In the genomic region with DNA sequence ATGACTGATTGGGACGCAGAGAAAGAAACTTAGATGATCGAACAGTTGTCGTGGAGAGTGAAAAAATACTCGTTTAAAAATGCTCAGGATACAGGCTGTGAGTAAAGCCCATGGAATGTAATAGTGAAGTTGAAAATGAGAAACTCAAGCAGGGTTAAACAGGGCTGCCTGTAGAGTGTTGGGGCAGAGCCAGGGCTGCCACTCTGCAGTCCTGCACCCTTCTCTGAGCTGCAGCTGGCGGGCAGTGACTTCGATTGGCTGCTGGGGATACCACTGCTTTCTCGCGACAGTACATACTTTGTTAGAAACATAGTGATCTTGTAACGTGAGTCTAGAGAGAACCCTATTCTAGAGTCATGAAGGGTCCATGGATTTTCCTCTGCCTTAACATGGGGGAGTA, we compare ENCODE assay signal across 8 cellular contexts.
DNase-seq lines count a peak whose midpoint lies in the region; ATAC-seq and TF ChIP-seq lines count a peak whose summit lies in the region.

No MANE protein-coding gene starts in this region.

- peak; percentile 94 for DNase-seq in astrocyte of the hippocampus (ENCODE audit: low read depth, low spot score)
- DNase-seq in immature natural killer cell: no peak
- DNase-seq in T-cell: no peak
- no peak for DNase-seq in NK-92 treated with Interleukin-12 subunit alpha and Interleukin-12 subunit beta, amount 100 ng/mL, for 24 hours (lab: John Stamatoyannopoulos, UW)
- DNase-seq in NCI-H2171 treated with DMSO at 0.1 percent for 48 hours (lab: John Stamatoyannopoulos, UW): no peak

- H3K36me3 Mint-ChIP-seq in immature natural killer cell: peaks cover 0 to 9% (median 0%) of the 10 kb centered on the region in 3 donors
- H3K36me3 Mint-ChIP-seq in stimulated activated memory B cell treated with anti-CD40 and anti-IgM and Interleukin-4, amounts not matched to agents 10 μg/mL and 1 μg/mL and 100 μg/mL, for 72 hours: peaks cover 30% of the 10 kb centered on the region
- peaks cover 5% of the 10 kb centered on the region for H3K36me3 Mint-ChIP-seq in T-cell

- no peaks in the 10 kb centered on the region for H3K4me1 ChIP-seq in HEK293 (ENCODE audit: control insufficient read depth, insufficient read depth, low read length)

- H3K27me3 Mint-ChIP-seq in immature natural killer cell (ENCODE audit: low read depth in 3 of 3) (peaks cover 0 to 3% (median 0%) of the 10 kb centered on the region in 3 donors), T-cell (no peaks in the 10 kb centered on the region)
- no peaks in the 10 kb centered on the region for H3K27me3 Mint-ChIP-seq in stimulated activated memory B cell treated with anti-CD40 and anti-IgM and Interleukin-4, amounts not matched to agents 10 μg/mL and 1 μg/mL and 100 μg/mL, for 72 hours

- H3K4me3 Mint-ChIP-seq in immature natural killer cell (no peak overlapping the region), T-cell (no peak overlapping the region)
- no peak overlapping the region for H3K4me3 Mint-ChIP-seq in stimulated activated memory B cell treated with anti-CD40 and anti-IgM and Interleukin-4, amounts not matched to agents 10 μg/mL and 1 μg/mL and 100 μg/mL, for 72 hours

- H3K27ac Mint-ChIP-seq in immature natural killer cell (peak overlapping the region in 4 of 6 donors; percentile 9 to 43 (median 28)), T-cell (peak overlapping the region in 1 of 2 donors; percentile 64)
- peak overlapping the region; percentile 48 for H3K27ac Mint-ChIP-seq in stimulated activated memory B cell treated with anti-CD40 and anti-IgM and Interleukin-4, amounts not matched to agents 10 μg/mL and 1 μg/mL and 100 μg/mL, for 72 hours

- no peak overlapping the region for H3K4me3 ChIP-seq in HEK293 (ENCODE audit: low read depth, low read length)

- no peak for ATAC-seq in stimulated activated memory B cell treated with anti-CD40 and anti-IgM and Interleukin-4, amounts not matched to agents 10 μg/mL and 1 μg/mL and 100 μg/mL, for 72 hours
- ATAC-seq in GM19463 (IDR thresholded peaks at IDR 0.05; ENCODE audit: unreplicated experiment) (no peak), T-cell (replicated peaks in 1 of 4) (no peak)

- no peak overlapping the region for H3K27ac ChIP-seq in HEK293 (ENCODE audit: extremely low read depth, low read depth, low read length)

- no peaks in the 10 kb centered on the region for H3K36me3 ChIP-seq in HEK293 (ENCODE audit: control insufficient read depth in 2 of 2, insufficient read depth in 1 of 2, low read length in 2 of 2)

- POLR2A ChIA-PET in HEK293 (lab: Yijun Ruan, JAX) (no interaction called here), T-cell (lab: Charles Lee) (no interaction called here)

- H3K4me1 Mint-ChIP-seq in immature natural killer cell (peaks cover 30 to 89% of the 10 kb centered on the region in 2 donors), T-cell (peaks cover 67 to 83% (median 78%) of the 10 kb centered on the region in 3 donors)
- peaks cover 47% of the 10 kb centered on the region for H3K4me1 Mint-ChIP-seq in stimulated activated memory B cell treated with anti-CD40 and anti-IgM and Interleukin-4, amounts not matched to agents 10 μg/mL and 1 μg/mL and 100 μg/mL, for 72 hours

- no peaks in the 10 kb centered on the region for H3K9me3 Mint-ChIP-seq in immature natural killer cell
- no peaks in the 10 kb centered on the region for H3K9me3 Mint-ChIP-seq in stimulated activated memory B cell treated with anti-CD40 and anti-IgM and Interleukin-4, amounts not matched to agents 10 μg/mL and 1 μg/mL and 100 μg/mL, for 72 hours
- H3K9me3 Mint-ChIP-seq in T-cell: no peaks in the 10 kb centered on the region

- CTCF ChIA-PET in HEK293 (lab: Yijun Ruan, JAX) (interaction anchor here (0.6 to 1.1 kb wide), 4 partner anchors 26 to 1234 kb away, joined by 3 read pairs; no protein-coding TSS in a partner anchor), T-cell (lab: Charles Lee) (interaction anchor here (1.4 to 2.9 kb wide), 4 partner anchors 8 to 143 kb away, joined by 3 to 10 read pairs (median 5); no protein-coding TSS in a partner anchor)

- no peak for TF ChIP-seq CTCF in HEK293 (tag by site-specific recombination; IDR thresholded peaks at IDR 0.05)

- no peaks in the 10 kb centered on the region for H3K9me3 ChIP-seq in HEK293 (ENCODE audit: control insufficient read depth, insufficient read depth, low read depth, low read length)

TF ChIP-seq in HEK293, 187 proteins besides CTCF, POLR2A, EP300 and RAD21:
- TF ChIP-seq ZNF155 (tag by site-specific recombination; IDR thresholded peaks at IDR 0.05) (no peak), ZNF843 (tag by site-specific recombination; IDR thresholded peaks at IDR 0.05) (no peak), ZNF302 (tag by site-specific recombination; IDR thresholded peaks at IDR 0.05; ENCODE audit: low read depth) (no peak), MZF1 (tag by site-specific recombination; IDR thresholded peaks at IDR 0.05; ENCODE audit: borderline replicate concordance) (no peak), PRDM1 (tag by site-specific recombination; IDR thresholded peaks at IDR 0.05) (peak; percentile 59; the same call in 1 of the 2 replicates), ZIC2 (tag by site-specific recombination; IDR thresholded peaks at IDR 0.05) (peak; percentile 21; the same call in 1 of the 2 replicates), GLI4 (tag by site-specific recombination; IDR thresholded peaks at IDR 0.05) (no peak), ZNF354C (tag by site-specific recombination; IDR thresholded peaks at IDR 0.05; ENCODE audit: borderline replicate concordance, low read depth) (no peak), ZNF416 (tag by site-specific recombination; IDR thresholded peaks at IDR 0.05) (no peak), ZNF596 (tag by site-specific recombination; IDR thresholded peaks at IDR 0.05) (no peak), ZNF214 (tag by site-specific recombination; IDR thresholded peaks at IDR 0.05; ENCODE audit: borderline replicate concordance) (no peak), ZNF324 (tag by site-specific recombination; IDR thresholded peaks at IDR 0.05) (no peak), ZNF571 (tag by site-specific recombination; IDR thresholded peaks at IDR 0.05) (no peak)
- TF ChIP-seq, protein P1, sequence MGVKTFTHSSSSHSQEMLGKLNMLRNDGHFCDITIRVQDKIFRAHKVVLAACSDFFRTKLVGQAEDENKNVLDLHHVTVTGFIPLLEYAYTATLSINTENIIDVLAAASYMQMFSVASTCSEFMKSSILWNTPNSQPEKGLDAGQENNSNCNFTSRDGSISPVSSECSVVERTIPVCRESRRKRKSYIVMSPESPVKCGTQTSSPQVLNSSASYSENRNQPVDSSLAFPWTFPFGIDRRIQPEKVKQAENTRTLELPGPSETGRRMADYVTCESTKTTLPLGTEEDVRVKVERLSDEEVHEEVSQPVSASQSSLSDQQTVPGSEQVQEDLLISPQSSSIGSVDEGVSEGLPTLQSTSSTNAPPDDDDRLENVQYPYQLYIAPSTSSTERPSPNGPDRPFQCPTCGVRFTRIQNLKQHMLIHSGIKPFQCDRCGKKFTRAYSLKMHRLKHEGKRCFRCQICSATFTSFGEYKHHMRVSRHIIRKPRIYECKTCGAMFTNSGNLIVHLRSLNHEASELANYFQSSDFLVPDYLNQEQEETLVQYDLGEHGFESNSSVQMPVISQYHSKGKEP (tag by site-specific recombination; IDR thresholded peaks at IDR 0.05): 0 out of 2 replicates have a peak, but pooled peaks have one; percentile 67
- TF ChIP-seq, protein P2, sequence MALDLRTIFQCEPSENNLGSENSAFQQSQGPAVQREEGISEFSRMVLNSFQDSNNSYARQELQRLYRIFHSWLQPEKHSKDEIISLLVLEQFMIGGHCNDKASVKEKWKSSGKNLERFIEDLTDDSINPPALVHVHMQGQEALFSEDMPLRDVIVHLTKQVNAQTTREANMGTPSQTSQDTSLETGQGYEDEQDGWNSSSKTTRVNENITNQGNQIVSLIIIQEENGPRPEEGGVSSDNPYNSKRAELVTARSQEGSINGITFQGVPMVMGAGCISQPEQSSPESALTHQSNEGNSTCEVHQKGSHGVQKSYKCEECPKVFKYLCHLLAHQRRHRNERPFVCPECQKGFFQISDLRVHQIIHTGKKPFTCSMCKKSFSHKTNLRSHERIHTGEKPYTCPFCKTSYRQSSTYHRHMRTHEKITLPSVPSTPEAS (tag by site-specific recombination; IDR thresholded peaks at IDR 0.05): no peak
- TF ChIP-seq, protein P3, sequence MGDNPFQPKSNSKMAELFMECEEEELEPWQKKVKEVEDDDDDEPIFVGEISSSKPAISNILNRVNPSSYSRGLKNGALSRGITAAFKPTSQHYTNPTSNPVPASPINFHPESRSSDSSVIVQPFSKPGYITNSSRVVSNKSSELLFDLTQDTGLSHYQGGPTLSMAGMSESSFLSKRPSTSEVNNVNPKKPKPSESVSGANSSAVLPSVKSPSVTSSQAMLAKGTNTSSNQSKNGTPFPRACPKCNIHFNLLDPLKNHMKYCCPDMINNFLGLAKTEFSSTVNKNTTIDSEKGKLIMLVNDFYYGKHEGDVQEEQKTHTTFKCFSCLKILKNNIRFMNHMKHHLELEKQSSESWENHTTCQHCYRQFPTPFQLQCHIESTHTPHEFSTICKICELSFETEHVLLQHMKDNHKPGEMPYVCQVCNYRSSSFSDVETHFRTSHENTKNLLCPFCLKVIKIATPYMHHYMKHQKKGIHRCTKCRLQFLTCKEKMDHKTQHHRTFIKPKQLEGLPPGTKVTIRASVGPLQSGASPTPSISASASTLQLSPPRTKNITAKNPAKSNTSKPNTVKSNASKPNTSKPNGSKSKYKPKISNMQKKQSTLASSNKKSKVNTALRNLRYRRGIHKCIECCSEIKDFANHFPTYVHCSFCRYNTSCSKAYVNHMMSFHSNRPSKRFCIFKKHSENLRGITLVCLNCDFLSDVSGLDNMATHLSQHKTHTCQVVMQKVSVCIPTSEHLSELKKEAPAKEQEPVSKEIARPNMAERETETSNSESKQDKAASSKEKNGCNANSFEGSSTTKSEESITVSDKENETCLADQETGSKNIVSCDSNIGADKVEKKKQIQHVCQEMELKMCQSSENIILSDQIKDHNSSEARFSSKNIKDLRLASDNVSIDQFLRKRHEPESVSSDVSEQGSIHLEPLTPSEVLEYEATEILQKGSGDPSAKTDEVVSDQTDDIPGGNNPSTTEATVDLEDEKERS (tag by site-specific recombination; IDR thresholded peaks at IDR 0.05): no peak
- TF ChIP-seq, protein P4, sequence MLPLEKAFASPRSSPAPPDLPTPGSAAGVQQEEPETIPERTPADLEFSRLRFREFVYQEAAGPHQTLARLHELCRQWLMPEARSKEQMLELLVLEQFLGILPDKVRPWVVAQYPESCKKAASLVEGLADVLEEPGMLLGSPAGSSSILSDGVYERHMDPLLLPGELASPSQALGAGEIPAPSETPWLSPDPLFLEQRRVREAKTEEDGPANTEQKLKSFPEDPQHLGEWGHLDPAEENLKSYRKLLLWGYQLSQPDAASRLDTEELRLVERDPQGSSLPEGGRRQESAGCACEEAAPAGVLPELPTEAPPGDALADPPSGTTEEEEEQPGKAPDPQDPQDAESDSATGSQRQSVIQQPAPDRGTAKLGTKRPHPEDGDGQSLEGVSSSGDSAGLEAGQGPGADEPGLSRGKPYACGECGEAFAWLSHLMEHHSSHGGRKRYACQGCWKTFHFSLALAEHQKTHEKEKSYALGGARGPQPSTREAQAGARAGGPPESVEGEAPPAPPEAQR (tag by site-specific recombination; IDR thresholded peaks at IDR 0.05): no peak
TF ChIP-seq in HEK293: peak in this region for 3.
